ENCODE assay signal across 14 cellular contexts in the genomic region with DNA sequence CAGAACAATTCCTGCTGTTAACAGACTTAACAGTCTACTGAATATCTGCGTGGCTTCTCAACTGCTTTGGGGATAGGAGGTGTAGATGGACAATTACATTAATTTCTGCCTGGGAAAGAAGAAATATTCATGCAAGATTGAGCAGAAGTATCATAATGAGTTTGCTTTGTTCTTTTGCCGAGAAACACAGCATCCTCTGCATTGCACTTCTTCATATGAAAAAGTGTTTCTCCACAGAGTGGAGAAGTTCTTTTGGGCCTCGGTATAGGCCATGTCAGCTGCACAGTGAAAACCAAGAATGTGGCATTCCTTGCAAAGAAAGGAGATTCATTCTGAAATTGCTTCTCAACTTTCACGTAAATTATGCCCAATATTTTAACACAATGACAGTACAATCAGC. TPM values are rescaled to one million over a fixed set of nuclear protein-coding genes. Genes with fewer than 3 reads are reported as not detected.
DNase-seq lines count a peak whose midpoint lies in the region; ATAC-seq, FAIRE-seq and TF ChIP-seq lines count a peak whose summit lies in the region.
"Had no signal": no experiment of that assay in that cellular context is flagged by ENCODE, and none has a peak within 500 bp of the region (broad histone marks: within the 10 kb centered on the region; RNA-seq: fewer than 3 reads in every experiment).

No MANE protein-coding gene starts in this region.

- no TSS peak for BruUV-seq in GM12878 (replicated peaks; lab: Mats Ljungman, UMichigan)

- peak; percentile 55 for ATAC-seq in GM18508 (IDR thresholded peaks at IDR 0.05; ENCODE audit: insufficient read depth, unreplicated experiment)
- peak; percentile 61 for ATAC-seq in GM19463 (IDR thresholded peaks at IDR 0.05; ENCODE audit: unreplicated experiment)
- peak; percentile 77 for ATAC-seq in HG02884 (IDR thresholded peaks at IDR 0.05; ENCODE audit: unreplicated experiment)
- ATAC-seq in GM12878: peak; percentile 75
- no peak for ATAC-seq in stimulated activated effector memory CD8-positive, alpha-beta T cell treated with anti-CD3 and anti-CD28 coated beads, Interleukin-12 subunit alpha, Interleukin-12 subunit beta, amount 100 ng/mL, for 72 hours
- no peak for ATAC-seq in gastrocnemius medialis
- ATAC-seq: PC-3, T-helper 17 cell had no signal

- no peak overlapping the region for H3K4me3 Mint-ChIP-seq in stimulated activated effector memory CD8-positive, alpha-beta T cell treated with anti-CD3 and anti-CD28 coated beads, Interleukin-12 subunit alpha, Interleukin-12 subunit beta, amount 100 ng/mL, for 72 hours
- H3K4me3 Mint-ChIP-seq: activated naive CD8-positive, alpha-beta T cell treated with anti-CD3 and anti-CD28 coated beads, Interleukin-2, amount 10 ng/mL, durations not matched to agents 7 days and 5 days; T-helper 17 cell had no signal

- H3K4me3 ChIP-seq in GM12878 (no peak overlapping the region), gastrocnemius medialis (no peak overlapping the region), brain microvascular endothelial cell (ENCODE audit: low read depth, low read length) (no peak overlapping the region)

- CTCF ChIA-PET in GM12878 (lab: Yijun Ruan, JAX): interaction anchor here (0.6 to 2.7 kb wide), 3 partner anchors 12 to 53 kb away, joined by 3 to 11 read pairs (median 3); no protein-coding TSS in a partner anchor

- TF ChIP-seq CTCF in GM12878 (IDR thresholded peaks at IDR 0.05 in 2 of 3, conservative IDR thresholded peaks at IDR 0.05 in 1 of 3; ENCODE audit: control insufficient read depth in 2 of 3, extremely low read depth in 1 of 3, insufficient read depth in 1 of 3, low read depth in 3 of 3, low read length in 3 of 3) (no peak), gastrocnemius medialis (IDR thresholded peaks at IDR 0.05 in 4 of 5, conservative IDR thresholded peaks at IDR 0.05 in 1 of 5) (no peak), brain microvascular endothelial cell (IDR thresholded peaks at IDR 0.05; ENCODE audit: low read depth, low read length, missing control alignments) (no peak)

- in situ Hi-C loops in GM12878 (cut with MboI) (no loop called here), gastrocnemius medialis (cut with MboI; ENCODE audit: low sequenced_read_pairs in 4 of 4) (no loop called here), brain microvascular endothelial cell (cut with HindIII; ENCODE audit: low pct_ligation_motif_present, low sequenced_read_pairs) (no loop called here)

- H3K9me3 ChIP-seq in GM12878 (replicated peaks; ENCODE audit: control insufficient read depth, insufficient read depth, low read length) (no peaks in the 10 kb centered on the region), gastrocnemius medialis (no peaks in the 10 kb centered on the region)

- H2AFZ ChIP-seq in GM12878 (ENCODE audit: control insufficient read depth, low read depth, low read length): peak overlapping the region; percentile 66

- peaks cover 4% of the 10 kb centered on the region for H3K36me3 Mint-ChIP-seq in stimulated activated effector memory CD8-positive, alpha-beta T cell treated with anti-CD3 and anti-CD28 coated beads, Interleukin-12 subunit alpha, Interleukin-12 subunit beta, amount 100 ng/mL, for 72 hours
- H3K36me3 Mint-ChIP-seq: activated naive CD8-positive, alpha-beta T cell treated with anti-CD3 and anti-CD28 coated beads, Interleukin-2, amount 10 ng/mL, durations not matched to agents 7 days and 5 days had no signal

- no peaks in the 10 kb centered on the region for H3K9me3 Mint-ChIP-seq in stimulated activated effector memory CD8-positive, alpha-beta T cell treated with anti-CD3 and anti-CD28 coated beads, Interleukin-12 subunit alpha, Interleukin-12 subunit beta, amount 100 ng/mL, for 72 hours
- H3K9me3 Mint-ChIP-seq: activated naive CD8-positive, alpha-beta T cell treated with anti-CD3 and anti-CD28 coated beads, Interleukin-2, amount 10 ng/mL, durations not matched to agents 7 days and 5 days had no signal

- TF ChIP-seq EP300 in GM12878 (IDR thresholded peaks at IDR 0.05; ENCODE audit: borderline replicate concordance in 1 of 2, control insufficient read depth in 1 of 2, low read depth in 2 of 2, low read length in 2 of 2): no peak

- RAD21 ChIA-PET in GM12878 (lab: Charles Lee; ENCODE audit: unreplicated experiment): interaction anchor here (0.8 to 1.3 kb wide), 2 partner anchors 16 to 55 kb away, joined by 3 read pairs; no protein-coding TSS in a partner anchor

- H3K36me3 ChIP-seq in GM12878 (ENCODE audit: control insufficient read depth in 2 of 2, insufficient read depth in 2 of 2, low read length in 1 of 2): no peaks in the 10 kb centered on the region
- no peaks in the 10 kb centered on the region for H3K36me3 ChIP-seq in gastrocnemius medialis
- no peaks in the 10 kb centered on the region for H3K36me3 ChIP-seq in brain microvascular endothelial cell (replicated peaks)

- no peak for TF ChIP-seq RAD21 in GM12878 (IDR thresholded peaks at IDR 0.05; ENCODE audit: insufficient read depth, low read depth, low read length)

- 0% methylated on average over 4 of the region's 4 CpGs for WGBS in GM12878 (ENCODE audit: insufficient coverage, insufficient replicate concordance, low lambda C conversion rate, missing lambda C conversion rate)

- H3K79me2 ChIP-seq in GM12878 (ENCODE audit: control insufficient read depth, insufficient read depth, low read length): no peaks in the 10 kb centered on the region

- SMC1A ChIA-PET in GM12878 (lab: Charles Lee; ENCODE audit: uncharacterized antibody, unreplicated experiment): interaction anchor here (0.7 to 1.4 kb wide), 4 partner anchors 53 to 662 kb away, joined by 3 to 5 read pairs (median 4); no protein-coding TSS in a partner anchor

- FAIRE-seq in GM12878 (lab: Jason Lieb, UNC): no peak

- H3K4me1 ChIP-seq in GM12878 (ENCODE audit: control insufficient read depth, insufficient read depth, low read length) (peaks cover 17% of the 10 kb centered on the region), gastrocnemius medialis (no peaks in the 10 kb centered on the region)

- intact Hi-C loops in GM12878 (cut with micrococcal nuclease; ENCODE audit: unreplicated experiment) (loop anchor here (2.0 to 5.0 kb wide), 3 partner anchors 18 to 55 kb away; a partner anchor contains a TSS), gastrocnemius medialis (cut with DNase I; ENCODE audit: low total_unique reads) (no loop called here)

- H3K27ac Mint-ChIP-seq in stimulated activated effector memory CD8-positive, alpha-beta T cell treated with anti-CD3 and anti-CD28 coated beads, Interleukin-12 subunit alpha, Interleukin-12 subunit beta, amount 100 ng/mL, for 72 hours: no peak overlapping the region
- H3K27ac Mint-ChIP-seq: activated naive CD8-positive, alpha-beta T cell treated with anti-CD3 and anti-CD28 coated beads, Interleukin-2, amount 10 ng/mL, durations not matched to agents 7 days and 5 days; T-helper 17 cell had no signal

- no peak for DNase-seq in GM12878 (ENCODE audit: low read depth, low spot score)
- no peak for DNase-seq in stimulated activated effector memory CD8-positive, alpha-beta T cell treated with anti-CD3 and anti-CD28 coated beads, Interleukin-12 subunit alpha, Interleukin-12 subunit beta, amount 100 ng/mL, for 72 hours (ENCODE audit: low spot score in 2 of 2)
- no peak for DNase-seq in gastrocnemius medialis
- no peak for DNase-seq in brain microvascular endothelial cell
- no peak for DNase-seq in SIG-M5 treated with dmso at 0.1 percent for 504 hours (lab: John Stamatoyannopoulos, UW; ENCODE audit: unreplicated experiment)
- DNase-seq: activated naive CD8-positive, alpha-beta T cell treated with anti-CD3 and anti-CD28 coated beads, Interleukin-2, amount 10 ng/mL, durations not matched to agents 7 days and 5 days; mesenchymal stem cell; PC-3; T-helper 17 cell; trophoblast cell had no signal

- H3K27ac ChIP-seq in GM12878 (ENCODE audit: control insufficient read depth, insufficient read depth) (peak overlapping the region; percentile 66), gastrocnemius medialis (no peak overlapping the region), brain microvascular endothelial cell (no peak overlapping the region)
- H3K27ac ChIP-seq: HL-60 had no signal

- POLR2A ChIA-PET in GM12878 (lab: Charles Lee): no interaction called here

- no peak overlapping the region; the same call in 1 of the 2 replicates for H3K9ac ChIP-seq in GM12878 (ENCODE audit: control insufficient read depth, insufficient read depth, low read length)

- H3K27me3 ChIP-seq in GM12878 (replicated peaks in 1 of 2; ENCODE audit: control insufficient read depth in 2 of 2, insufficient read depth in 2 of 2, low read length in 1 of 2): no peaks in the 10 kb centered on the region
- H3K27me3 ChIP-seq in gastrocnemius medialis: no peaks in the 10 kb centered on the region
- no peaks in the 10 kb centered on the region for H3K27me3 ChIP-seq in brain microvascular endothelial cell (replicated peaks)

- no peaks in the 10 kb centered on the region for H4K20me1 ChIP-seq in GM12878 (ENCODE audit: control insufficient read depth, insufficient read depth)

- peak overlapping the region; percentile 59 for H3K4me2 ChIP-seq in GM12878 (ENCODE audit: control insufficient read depth, insufficient read depth)

- peaks cover 9% of the 10 kb centered on the region for H3K4me1 Mint-ChIP-seq in stimulated activated effector memory CD8-positive, alpha-beta T cell treated with anti-CD3 and anti-CD28 coated beads, Interleukin-12 subunit alpha, Interleukin-12 subunit beta, amount 100 ng/mL, for 72 hours

- TF ChIP-seq POLR2A in GM12878 (IDR thresholded peaks at IDR 0.05; ENCODE audit: low read depth, low read length) (no peak), gastrocnemius medialis (IDR thresholded peaks at IDR 0.05) (no peak)

TF ChIP-seq in GM12878, 131 proteins besides CTCF, POLR2A, EP300 and RAD21 (continues in another document):
- peak; percentile 67; the same call in 1 of the 2 replicates for TF ChIP-seq ZNF24 (IDR thresholded peaks at IDR 0.05)

RNA-seq across cellular contexts. Expression of a gene that starts 17.6 kb away (rescaled TPM):
- 85.2 and 85.6 TPM in 2 replicates for total RNA-seq in GM12878 (2013; cell fraction: nucleolus; rRNA removed)
- total RNA-seq in GM12878 (2014; rRNA removed) (46.3 and 49.5 TPM in 2 replicates), GM12878 (2014; rRNA removed; fragmentation: Illumina TruSeq; extraction: Trizol) (67.9 and 72.5 TPM in 2 replicates), GM12878 (2021) (43.9 and 53.0 TPM in 2 replicates), gastrocnemius medialis (10 to 100 TPM; 28.8 to 35.1 (median 32.0) TPM)
- polyA plus RNA-seq in GM12878 (2011; ENCODE audit: low read depth): 42.2 TPM
- polyA plus RNA-seq in GM12878 (2011; rRNA removed) (62.5 and 69.6 TPM in 2 replicates), GM12878 (2014; fragmentation: Illumina TruSeq; extraction: Trizol) (68.6 and 83.8 TPM in 2 replicates), GM12878 (2014; fragmentation: Nextera tagmentation; extraction: Ambion mirVana) (10 to 100 TPM; 59.3 to 63.5 TPM), GM12878 (2014; rRNA removed) (41.1 and 51.9 TPM in 2 replicates), GM12878 (2016; fragmentation: Nextera tagmentation; extraction: Ambion mirVana) (10 to 100 TPM; 84.1 to 84.3 TPM)
- polyA plus RNA-seq in GM12878 (2011; cell fraction: cytosol; rRNA removed): 19.3 and 31.2 TPM in 2 replicates
- 16.2 and 18.3 TPM in 2 replicates for polyA plus RNA-seq in GM12878 (2011; cell fraction: nucleus; rRNA removed)
- 56.0 and 57.2 TPM in 2 replicates for polyA plus RNA-seq in GM12878 (2012)
- 37.2 and 48.9 TPM in 2 replicates for polyA minus RNA-seq in GM12878 (2011; rRNA and poly(A)+ RNA removed)
- 22.3 and 34.7 TPM in 2 replicates for polyA minus RNA-seq in GM12878 (2011; cell fraction: cytosol; rRNA and poly(A)+ RNA removed)
- polyA minus RNA-seq in GM12878 (2011; cell fraction: nucleus; rRNA and poly(A)+ RNA removed): 26.7 and 36.3 TPM in 2 replicates

Comparison
In these comparisons a context has a peak if more than half of its experiments do, and no peak if none do; other contexts are left out.
1. ATAC-seq: peak in GM18508 (single experiment), GM19463 (single experiment), HG02884 (single experiment) and GM12878 (single experiment); none in stimulated activated effector memory CD8-positive, alpha-beta T cell treated with anti-CD3 and anti-CD28 coated beads, Interleukin-12 subunit alpha, Interleukin-12 subunit beta, amount 100 ng/mL, for 72 hours (single experiment) and gastrocnemius medialis (0 of 2).